8 cellular contexts compared by ENCODE assay signal in the genomic region with DNA sequence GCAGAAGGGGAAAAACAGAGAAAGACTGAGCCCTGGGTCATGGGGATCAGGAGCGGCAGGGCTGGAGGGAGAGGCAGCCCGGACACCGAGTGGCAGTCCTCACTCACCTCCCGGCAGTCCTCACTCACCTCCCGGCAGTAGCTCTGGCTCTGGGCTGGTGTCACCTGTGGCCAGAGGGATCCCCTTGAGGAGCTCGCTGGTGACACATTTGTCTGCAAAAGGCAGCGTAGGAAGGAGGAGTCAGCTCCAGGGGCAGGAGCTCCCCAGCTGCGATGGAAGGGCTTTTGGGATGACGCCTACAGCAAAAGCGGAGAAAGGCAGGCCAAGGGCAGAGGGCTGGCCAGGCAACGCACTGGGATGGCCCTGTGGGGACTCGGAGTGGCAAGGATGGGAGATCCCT. TPM values are rescaled to one million over a fixed set of nuclear protein-coding genes. Genes with fewer than 3 reads are reported as not detected.
DNase-seq lines count a peak whose midpoint lies in the region; TF ChIP-seq lines count a peak whose summit lies in the region.

No MANE protein-coding gene starts in this region.

- peaks cover 14% of the 10 kb centered on the region for H3K4me1 ChIP-seq in ACC112 (ENCODE audit: control insufficient read depth, insufficient read depth, low read length, unreplicated experiment)
- no peaks in the 10 kb centered on the region for H3K4me1 ChIP-seq in HUES64 (ENCODE audit: insufficient read depth, low read length)
- H3K4me1 ChIP-seq in mucosa of rectum (ENCODE audit: control insufficient read depth in 2 of 2, insufficient read depth in 2 of 2, low read length in 2 of 2), result peaks cover 7 to 8% of the 10 kb centered on the region in 2 donors

- no peak for DNase-seq in brain microvascular endothelial cell
- DNase-seq in NCI-H526 (lab: John Stamatoyannopoulos, UW), result no peak
- no peak for DNase-seq in GM13977 (ENCODE audit: low spot score)
- no peak for DNase-seq in NCI-H524 (lab: John Stamatoyannopoulos, UW)
- DNase-seq in dermis blood vessel endothelial cell, result no peak

- no peak overlapping the region for H2AFZ ChIP-seq in ACC112 (ENCODE audit: low read length, unreplicated experiment)

- 46% methylated on average over 12 of the region's 12 CpGs for WGBS in HUES64

- H3K27me3 ChIP-seq in ACC112 (ENCODE audit: insufficient read depth, low read length), result no peaks in the 10 kb centered on the region
- H3K27me3 ChIP-seq in HUES64 (ENCODE audit: insufficient read depth, low read length), result no peaks in the 10 kb centered on the region
- no peaks in the 10 kb centered on the region for H3K27me3 ChIP-seq in brain microvascular endothelial cell (replicated peaks)
- no peaks in the 10 kb centered on the region for H3K27me3 ChIP-seq in mucosa of rectum (ENCODE audit: control insufficient read depth in 2 of 2, insufficient read depth in 2 of 2, low read length in 2 of 2)

- in situ Hi-C loops in brain microvascular endothelial cell (cut with HindIII; ENCODE audit: low pct_ligation_motif_present, low sequenced_read_pairs), result no loop called here
- in situ Hi-C loops in GM13977 (cut with MboI; ENCODE audit: low pct_unique_long_range_greater_than_20kb, low sequenced_read_pairs, unreplicated experiment), result no loop called here

- H3K36me3 ChIP-seq in ACC112 (ENCODE audit: insufficient read depth, low read length) (no peaks in the 10 kb centered on the region), HUES64 (ENCODE audit: insufficient read depth, low read length) (peaks cover 37% of the 10 kb centered on the region), brain microvascular endothelial cell (replicated peaks) (peaks cover 40% of the 10 kb centered on the region), mucosa of rectum (ENCODE audit: control insufficient read depth in 2 of 2, insufficient read depth in 2 of 2, low read length in 2 of 2) (peaks cover 26% of the 10 kb centered on the region in 2 donors)

- peaks cover 13% of the 10 kb centered on the region for H3K79me2 ChIP-seq in ACC112 (ENCODE audit: control insufficient read depth, insufficient read depth, low read length, unreplicated experiment)

- H3K9me3 ChIP-seq in HUES64 (ENCODE audit: insufficient read depth, low read depth, low read length), result no peaks in the 10 kb centered on the region
- H3K9me3 ChIP-seq in mucosa of rectum (ENCODE audit: control insufficient read depth in 2 of 2, low read length in 2 of 2), result no peaks in the 10 kb centered on the region

- TF ChIP-seq CTCF in brain microvascular endothelial cell (IDR thresholded peaks at IDR 0.05; ENCODE audit: low read depth, low read length, missing control alignments) (no peak), GM13977 (IDR thresholded peaks at IDR 0.05; ENCODE audit: extremely low read depth, insufficient read depth, missing control alignments) (no peak)

- H3K9ac ChIP-seq in HUES64 (ENCODE audit: low read depth, low read length), result peak overlapping the region; percentile 80
- H3K9ac ChIP-seq in mucosa of rectum (ENCODE audit: low read depth in 1 of 2, low read length in 2 of 2), result peak overlapping the region; percentile 87 to 88

- H3K27ac ChIP-seq in ACC112 (ENCODE audit: low read depth, low read length), result peak overlapping the region; percentile 73
- H3K27ac ChIP-seq in HUES64 (ENCODE audit: low read depth, low read length), result no peak overlapping the region
- H3K27ac ChIP-seq in brain microvascular endothelial cell, result peak overlapping the region; percentile 82
- H3K27ac ChIP-seq in mucosa of rectum (ENCODE audit: low read depth in 2 of 2, low read length in 2 of 2), result peak overlapping the region in 1 of 2 donors; percentile 72

- peak overlapping the region; percentile 98 for H3K4me3 ChIP-seq in ACC112 (ENCODE audit: low read depth, low read length)
- peak overlapping the region; percentile 77 for H3K4me3 ChIP-seq in HUES64 (ENCODE audit: low read length)
- H3K4me3 ChIP-seq in brain microvascular endothelial cell (ENCODE audit: low read depth, low read length), result peak overlapping the region; percentile 95
- peak overlapping the region; percentile 92 to 95 for H3K4me3 ChIP-seq in mucosa of rectum (ENCODE audit: low read length in 2 of 2)

RNA-seq across cellular contexts. Expression of a gene that starts 0.7 kb away (rescaled TPM):
- polyA plus RNA-seq in HUES64 (2013, experiment 1 of 2), result 161 TPM
- 160 TPM for polyA plus RNA-seq in HUES64 (2013, experiment 2 of 2)
- total RNA-seq in dermis blood vessel endothelial cell, result 307 and 366 TPM in 2 replicates

RNA-seq across cellular contexts. Expression of a gene that starts 7.5 kb away (rescaled TPM):
- polyA plus RNA-seq in HUES64 (2013, experiment 1 of 2), result 9.0 TPM
- 8.9 TPM for polyA plus RNA-seq in HUES64 (2013, experiment 2 of 2)
- total RNA-seq in dermis blood vessel endothelial cell, result 2.6 and 4.6 TPM in 2 replicates

RNA-seq across cellular contexts. Expression of a gene that starts 12.8 kb away (rescaled TPM):
- polyA plus RNA-seq in HUES64 (2013, experiment 1 of 2), result 59.7 TPM
- polyA plus RNA-seq in HUES64 (2013, experiment 2 of 2), result 48.8 TPM
- total RNA-seq in dermis blood vessel endothelial cell, result 23.4 and 25.4 TPM in 2 replicates

RNA-seq across cellular contexts. Expression of a gene that starts 16.5 kb away (rescaled TPM):
- polyA plus RNA-seq in HUES64 (2013, experiment 1 of 2), result not detected
- 0.19 TPM for polyA plus RNA-seq in HUES64 (2013, experiment 2 of 2)
- total RNA-seq in dermis blood vessel endothelial cell, result 0.28 and 0.68 TPM in 2 replicates

RNA-seq across cellular contexts. Expression of a gene that starts 32.8 kb away (rescaled TPM):
- 7.3 TPM for polyA plus RNA-seq in HUES64 (2013, experiment 1 of 2)
- polyA plus RNA-seq in HUES64 (2013, experiment 2 of 2), result 9.6 TPM
- 29.4 and 31.6 TPM in 2 replicates for total RNA-seq in dermis blood vessel endothelial cell
